Comparison of ENCODE assay signal across 11 cellular contexts in genomic region chr6:160791459-160791858, GRCh38.
A peak's percentile ranks its signal among the peaks of the same experiment; 100 is the strongest.
DNase-seq lines count a peak whose midpoint lies in the region; ATAC-seq, FAIRE-seq and TF ChIP-seq lines count a peak whose summit lies in the region.
"Had no signal": no experiment of that assay in that cellular context is flagged by ENCODE, and none has a peak within 500 bp of the region (broad histone marks: within the 10 kb centered on the region; RNA-seq: fewer than 3 reads in every experiment).

No MANE protein-coding gene starts in this region.

- H3K27ac ChIP-seq in ovary = no peak overlapping the region

- no peaks in the 10 kb centered on the region for H3K27me3 Mint-ChIP-seq in activated naive CD8-positive, alpha-beta T cell
- H3K27me3 Mint-ChIP-seq in activated naive CD8-positive, alpha-beta T cell treated with anti-CD3 and anti-CD28 coated beads, Interleukin-2, amount 50 U/mL, for 24 hours = peaks cover 6% of the 10 kb centered on the region
- H3K27me3 Mint-ChIP-seq: central memory CD8-positive, alpha-beta T cell had no signal

- H3K4me3 Mint-ChIP-seq in activated naive CD8-positive, alpha-beta T cell = no peak overlapping the region
- no peak overlapping the region for H3K4me3 Mint-ChIP-seq in activated naive CD8-positive, alpha-beta T cell treated with anti-CD3 and anti-CD28 coated beads, Interleukin-2, amount 50 U/mL, for 24 hours
- H3K4me3 Mint-ChIP-seq: central memory CD8-positive, alpha-beta T cell had no signal

- 82 to 91% (median 90%) methylated on average over 6 of the region's 6 CpGs for WGBS in ovary, 3 donors

- peaks cover 2% of the 10 kb centered on the region for H3K9me3 Mint-ChIP-seq in activated naive CD8-positive, alpha-beta T cell (ENCODE audit: low read depth)
- H3K9me3 Mint-ChIP-seq in activated naive CD8-positive, alpha-beta T cell treated with anti-CD3 and anti-CD28 coated beads, Interleukin-2, amount 50 U/mL, for 24 hours = peaks cover 6% of the 10 kb centered on the region

- no peak for DNase-seq in activated naive CD8-positive, alpha-beta T cell treated with anti-CD3 and anti-CD28 coated beads, Interleukin-2, amount 50 U/mL, for 24 hours
- no peak for DNase-seq in H54 (ENCODE audit: insufficient read length, low spot score)
- no peak for DNase-seq in stimulated activated naive CD8-positive, alpha-beta T cell treated with anti-CD3 and anti-CD28 coated beads, Interleukin-15, Interleukin-2, amounts not matched to agents 100 U/mL and 50 U/mL, for 24 hours
- DNase-seq in ovary = no peak
- DNase-seq in D341Med (ENCODE audit: low spot score) = no peak
- DNase-seq: foreskin melanocyte, NCI-H82 had no signal

- H3K4me3 ChIP-seq in ovary = no peak overlapping the region

- no peak for FAIRE-seq in H54 (lab: Jason Lieb, UNC)

- no peaks in the 10 kb centered on the region for H3K36me3 Mint-ChIP-seq in activated naive CD8-positive, alpha-beta T cell
- H3K36me3 Mint-ChIP-seq in activated naive CD8-positive, alpha-beta T cell treated with anti-CD3 and anti-CD28 coated beads, Interleukin-2, amount 50 U/mL, for 24 hours (ENCODE audit: low read depth) = no peaks in the 10 kb centered on the region

- intact Hi-C loops in ovary (cut with DNase I) = no loop called here

- no peaks in the 10 kb centered on the region for H3K9me3 ChIP-seq in ovary

- TF ChIP-seq EP300 in ovary (IDR thresholded peaks at IDR 0.05) = no peak

- peak overlapping the region; percentile 42 for H3K27ac Mint-ChIP-seq in activated naive CD8-positive, alpha-beta T cell
- H3K27ac Mint-ChIP-seq in activated naive CD8-positive, alpha-beta T cell treated with anti-CD3 and anti-CD28 coated beads, Interleukin-2, amount 50 U/mL, for 24 hours = no peak overlapping the region

- no peaks in the 10 kb centered on the region for H3K27me3 ChIP-seq in ovary

- no peaks in the 10 kb centered on the region for H3K4me1 ChIP-seq in ovary (ENCODE audit: insufficient read depth)

- no peak for TF ChIP-seq CTCF in ovary (IDR thresholded peaks at IDR 0.05)

- no peaks in the 10 kb centered on the region for H3K36me3 ChIP-seq in ovary

- TF ChIP-seq POLR2A in H54 (IDR thresholded peaks at IDR 0.05; ENCODE audit: low read depth, low read length) = no peak
- no peak for TF ChIP-seq POLR2A in ovary (IDR thresholded peaks at IDR 0.05)

- no peak for ATAC-seq in activated naive CD8-positive, alpha-beta T cell treated with anti-CD3 and anti-CD28 coated beads, Interleukin-2, amount 50 U/mL, for 24 hours
- ATAC-seq in HG02623 (IDR thresholded peaks at IDR 0.05; ENCODE audit: unreplicated experiment) (peak; percentile 61), HG03558 (IDR thresholded peaks at IDR 0.05; ENCODE audit: extremely low read depth, unreplicated experiment) (peak; percentile 64)
- no peak for ATAC-seq in stimulated activated naive CD8-positive, alpha-beta T cell treated with anti-CD3 and anti-CD28 coated beads, Interleukin-15, Interleukin-2, amounts not matched to agents 100 U/mL and 50 U/mL, for 24 hours

- H3K4me1 Mint-ChIP-seq in activated naive CD8-positive, alpha-beta T cell (ENCODE audit: low read depth) = peaks cover 5% of the 10 kb centered on the region
- H3K4me1 Mint-ChIP-seq in activated naive CD8-positive, alpha-beta T cell treated with anti-CD3 and anti-CD28 coated beads, Interleukin-2, amount 50 U/mL, for 24 hours = peaks cover 3% of the 10 kb centered on the region
- H3K4me1 Mint-ChIP-seq: central memory CD8-positive, alpha-beta T cell had no signal

Comparison
In these comparisons a context has a peak if more than half of its experiments do, and no peak if none do; other contexts are left out.
1. ATAC-seq: peak in HG02623 (single experiment) and HG03558 (single experiment); none in activated naive CD8-positive, alpha-beta T cell treated with anti-CD3 and anti-CD28 coated beads, Interleukin-2, amount 50 U/mL, for 24 hours (single experiment) and stimulated activated naive CD8-positive, alpha-beta T cell treated with anti-CD3 and anti-CD28 coated beads, Interleukin-15, Interleukin-2, amounts not matched to agents 100 U/mL and 50 U/mL, for 24 hours (single experiment).